In the genomic region with DNA sequence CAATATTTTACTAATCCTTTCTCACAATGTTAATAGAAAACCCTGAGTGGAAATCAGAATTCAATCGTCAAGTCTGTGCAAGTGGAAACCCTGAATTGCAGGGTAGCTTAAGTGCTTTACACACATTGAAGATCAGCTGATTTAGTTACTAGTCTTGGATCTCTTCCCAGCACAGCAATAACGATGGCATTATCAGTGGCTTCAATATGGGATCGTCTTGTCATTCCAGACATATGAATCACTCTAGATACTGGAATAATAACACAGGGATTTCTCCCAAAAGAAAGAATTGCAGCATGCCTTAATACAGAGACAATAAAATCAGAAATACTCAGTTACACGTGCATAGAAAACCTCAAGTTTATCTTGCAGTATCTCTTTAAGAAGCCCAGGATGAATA, we compare ENCODE assay signal across 11 cellular contexts. TPM values are rescaled to one million over a fixed set of nuclear protein-coding genes. Genes with fewer than 3 reads are reported as not detected.
DNase-seq lines count a peak whose midpoint lies in the region; ATAC-seq, FAIRE-seq and TF ChIP-seq lines count a peak whose summit lies in the region.
"Had no signal": no experiment of that assay in that cellular context is flagged by ENCODE, and none has a peak within 500 bp of the region (broad histone marks: within the 10 kb centered on the region; RNA-seq: fewer than 3 reads in every experiment).

No MANE protein-coding gene starts in this region.

- no peak for ATAC-seq in GM21447 (IDR thresholded peaks at IDR 0.05; ENCODE audit: unreplicated experiment)

- H3K9me3 ChIP-seq in AG04450 (ENCODE audit: control insufficient read depth, insufficient read depth, low read length) (peaks cover 4% of the 10 kb centered on the region), keratinocyte (ENCODE audit: control insufficient read depth, low read depth, low read length) (no peaks in the 10 kb centered on the region)

- H3K9me1 ChIP-seq in keratinocyte (ENCODE audit: control insufficient read depth, extremely low read depth, insufficient read depth, low read length): no peaks in the 10 kb centered on the region

- H2AFZ ChIP-seq in keratinocyte (ENCODE audit: control insufficient read depth, low read length): no peak overlapping the region

- no peak for TF ChIP-seq CTCF in AG04450 (IDR thresholded peaks at IDR 0.05; ENCODE audit: low read depth, low read length)
- TF ChIP-seq CTCF in VCaP (conservative IDR thresholded peaks at IDR 0.05): no peak
- TF ChIP-seq CTCF in keratinocyte (optimal IDR thresholded peaks at IDR 0.05 in 1 of 3, IDR thresholded peaks at IDR 0.05 in 1 of 3, conservative IDR thresholded peaks at IDR 0.05 in 1 of 3; ENCODE audit: extremely low read depth in 1 of 3, insufficient read depth in 2 of 3, low read length in 3 of 3): no peak

- CTCF ChIA-PET in AG04450 (lab: Charles Lee): no interaction called here

- H3K9ac ChIP-seq in keratinocyte (ENCODE audit: control insufficient read depth, extremely low read depth, insufficient read depth, low read length): peak overlapping the region; percentile 39

- H3K4me3 ChIP-seq in AG04450 (ENCODE audit: low read depth, low read length) (no peak overlapping the region), keratinocyte (ENCODE audit: control insufficient read depth in 2 of 3, extremely low read depth in 1 of 3, insufficient read depth in 2 of 3, low read depth in 1 of 3, low read length in 3 of 3) (peak overlapping the region in 1 of 3 experiments; percentile 33)

- no peaks in the 10 kb centered on the region for H3K36me3 ChIP-seq in keratinocyte (ENCODE audit: control insufficient read depth in 2 of 2, extremely low read depth in 1 of 2, insufficient read depth in 2 of 2, low read length in 2 of 2)

- no peak for FAIRE-seq in HTR-8/SVneo (lab: Jason Lieb, UNC)
- FAIRE-seq in keratinocyte (lab: Jason Lieb, UNC): peak; percentile 98
- FAIRE-seq: colon had no signal

- dilution Hi-C loops in keratinocyte (cut with MboI; ENCODE audit: extremely low pct_ligation_motif_present, low sequenced_read_pairs): no loop called here

- H4K20me1 ChIP-seq in keratinocyte (ENCODE audit: control insufficient read depth, extremely low read depth, insufficient read depth, low read length): no peaks in the 10 kb centered on the region

- peak; percentile 68 for DNase-seq in AG04450 (ENCODE audit: low read depth, low spot score)
- peak; percentile 63 for DNase-seq in HTR-8/SVneo (ENCODE audit: insufficient read length, low spot score)
- DNase-seq in keratinocyte (ENCODE audit: low read depth, low spot score): peak; percentile 90
- no peak for DNase-seq in stimulated activated CD4-positive, alpha-beta T cell treated with anti-CD3 and anti-CD28 coated beads, Interleukin-15, amount 100 ng/mL, for 24 hours
- DNase-seq in amygdala (lab: John Stamatoyannopoulos, UW): no peak
- DNase-seq in activated CD4-positive, alpha-beta T cell treated with anti-CD3 and anti-CD28 coated beads, Interleukin-2, amount 50 U/mL, for 48 hours: no peak
- DNase-seq: activated B cell treated with CpG ODN at 0.5 μM for 24 hours, DND-41 had no signal

- no peaks in the 10 kb centered on the region for H3K79me2 ChIP-seq in keratinocyte (ENCODE audit: control insufficient read depth, insufficient read depth, low read length)

- H3K27me3 ChIP-seq in AG04450 (ENCODE audit: control insufficient read depth, insufficient read depth, low read length) (peaks cover 9% of the 10 kb centered on the region), keratinocyte (ENCODE audit: control insufficient read depth, extremely low read depth, insufficient read depth, low read length) (no peaks in the 10 kb centered on the region)

- H3K27ac ChIP-seq in AG04450 (ENCODE audit: low read depth, low read length) (no peak overlapping the region), VCaP (0 out of 2 replicates have a peak overlapping the region, but pooled peaks have one; percentile 3), keratinocyte (ENCODE audit: control insufficient read depth, insufficient read depth, low read length) (peak overlapping the region; percentile 60)

- peak overlapping the region; percentile 67 for H3K4me2 ChIP-seq in keratinocyte (ENCODE audit: control insufficient read depth, extremely low read depth, insufficient read depth, low read depth, low read length)

- peaks cover 38% of the 10 kb centered on the region for H3K4me1 ChIP-seq in keratinocyte (ENCODE audit: control insufficient read depth, extremely low read depth, insufficient read depth, low read length)

- POLR2A ChIA-PET in AG04450 (lab: Yijun Ruan, JAX): no interaction called here

RNA-seq across cellular contexts. Expression of a gene that starts 12.6 kb away (rescaled TPM):
- polyA plus RNA-seq in AG04450 (2011; rRNA removed) (not detected in 2 replicates), keratinocyte (not detected in 3 replicates)
- polyA minus RNA-seq in AG04450 (2011; rRNA and poly(A)+ RNA removed): not detected in 2 replicates
- not detected for polyA plus RNA-seq in keratinocyte (2011; ENCODE audit: low read depth)
- not detected in 2 replicates for polyA plus RNA-seq in keratinocyte (2011; cell fraction: cytosol; rRNA removed)
- not detected in 2 replicates for polyA plus RNA-seq in keratinocyte (2011; cell fraction: nucleus; rRNA removed)
- polyA plus RNA-seq in keratinocyte (2012; ENCODE audit: low replicate concordance): not detected in 2 replicates
- polyA minus RNA-seq in keratinocyte: not detected in 3 replicates
- not detected for polyA minus RNA-seq in keratinocyte (2011; cell fraction: cytosol; rRNA and poly(A)+ RNA removed)
- polyA minus RNA-seq in keratinocyte (2011; cell fraction: nucleus; rRNA and poly(A)+ RNA removed): not detected in 2 replicates

Comparison
In these comparisons a context has a peak if more than half of its experiments do, and no peak if none do; other contexts are left out.
1. DNase-seq: peak in AG04450 (single experiment), HTR-8/SVneo (single experiment) and keratinocyte (single experiment); none in stimulated activated CD4-positive, alpha-beta T cell treated with anti-CD3 and anti-CD28 coated beads, Interleukin-15, amount 100 ng/mL, for 24 hours (single experiment), amygdala (0 of 56) and activated CD4-positive, alpha-beta T cell treated with anti-CD3 and anti-CD28 coated beads, Interleukin-2, amount 50 U/mL, for 48 hours (0 of 2).